ENCODE assay signal across 9 cellular contexts in genomic region chr17:65627892-65628622, GRCh38.
DNase-seq lines count a peak whose midpoint lies in the region; ATAC-seq and TF ChIP-seq lines count a peak whose summit lies in the region.
"Had no signal": no experiment of that assay in that cellular context is flagged by ENCODE, and none has a peak within 500 bp of the region (broad histone marks: within the 10 kb centered on the region; RNA-seq: fewer than 3 reads in every experiment).

No MANE protein-coding gene starts in this region.

- H3K36me3 ChIP-seq in trophoblast cell (ENCODE audit: control insufficient read depth in 1 of 2, insufficient read depth in 2 of 2, low read length in 2 of 2) (no peaks in the 10 kb centered on the region), gastrocnemius medialis (no peaks in the 10 kb centered on the region)

- H3K4ac ChIP-seq in trophoblast cell (ENCODE audit: low read depth, low read length), result no peak overlapping the region

- H3K4me1 ChIP-seq in trophoblast cell (ENCODE audit: control insufficient read depth in 1 of 2, insufficient read depth in 2 of 2, low read length in 2 of 2) (no peaks in the 10 kb centered on the region), gastrocnemius medialis (no peaks in the 10 kb centered on the region)

- in situ Hi-C loops in gastrocnemius medialis (cut with MboI; ENCODE audit: low sequenced_read_pairs in 4 of 4), result no loop called here

- ATAC-seq in GM18519 (IDR thresholded peaks at IDR 0.05; ENCODE audit: low FRiP score, unreplicated experiment), result no peak
- ATAC-seq in GM19397 (IDR thresholded peaks at IDR 0.05; ENCODE audit: unreplicated experiment), result no peak
- no peak for ATAC-seq in stimulated activated naive CD8-positive, alpha-beta T cell treated with anti-CD3 and anti-CD28 coated beads, Interleukin-15, Interleukin-2, amounts not matched to agents 100 U/mL and 50 U/mL, for 24 hours
- ATAC-seq in gastrocnemius medialis, result no peak

- H3K9me3 ChIP-seq in trophoblast cell (ENCODE audit: insufficient read depth, low read depth, low read length), result no peaks in the 10 kb centered on the region
- no peaks in the 10 kb centered on the region for H3K9me3 ChIP-seq in gastrocnemius medialis

- intact Hi-C loops in gastrocnemius medialis (cut with DNase I; ENCODE audit: low total_unique reads), result no loop called here

- no peak overlapping the region for H2BK120ac ChIP-seq in trophoblast cell (ENCODE audit: insufficient read depth, low read length, poor library complexity)

- no peak overlapping the region for H4K12ac ChIP-seq in trophoblast cell (ENCODE audit: low read depth, low read length)

- no peak overlapping the region for H2AK5ac ChIP-seq in trophoblast cell (ENCODE audit: low read length)

- DNase-seq in EL (peak; percentile 74), NCI-H345 treated with DMSO at 0.1 percent for 48 hours (lab: John Stamatoyannopoulos, UW; ENCODE audit: unreplicated experiment) (peak; percentile 80), dermis blood vessel endothelial cell (peak; percentile 77), trophoblast cell (peak; percentile 4 to 48), gastrocnemius medialis (no peak)
- DNase-seq in stimulated activated naive CD8-positive, alpha-beta T cell treated with anti-CD3 and anti-CD28 coated beads, Interleukin-15, Interleukin-2, amounts not matched to agents 100 U/mL and 50 U/mL, for 24 hours, result no peak
- DNase-seq: activated CD8-positive, alpha-beta memory T cell treated with anti-CD3 and anti-CD28 coated beads, Interleukin-2, amount 50 U/mL, for 4 hours had no signal

- no peak overlapping the region for H2AFZ ChIP-seq in trophoblast cell (ENCODE audit: insufficient read depth, low read length, poor library complexity)

- H3K4me3 ChIP-seq in trophoblast cell (ENCODE audit: low read depth, low read length), result no peak overlapping the region
- H3K4me3 ChIP-seq in gastrocnemius medialis, result no peak overlapping the region

- no peaks in the 10 kb centered on the region for H3K27me3 ChIP-seq in trophoblast cell (ENCODE audit: insufficient read depth, low read length)
- H3K27me3 ChIP-seq in gastrocnemius medialis, result no peaks in the 10 kb centered on the region

- no CpG with 5 or more reads among the region's 16 CpGs for WGBS in trophoblast cell (ENCODE audit: extremely low coverage, insufficient coverage, insufficient read length)

- H3K27ac ChIP-seq in trophoblast cell (ENCODE audit: low read depth, low read length), result no peak overlapping the region
- H3K27ac ChIP-seq in gastrocnemius medialis, result no peak overlapping the region

- H3K9ac ChIP-seq in trophoblast cell (ENCODE audit: low read length), result no peak overlapping the region

- H3K14ac ChIP-seq in trophoblast cell (ENCODE audit: low read length), result no peak overlapping the region

- no peak overlapping the region for H3K4me2 ChIP-seq in trophoblast cell (ENCODE audit: low read length)

- no peak for TF ChIP-seq CTCF in gastrocnemius medialis (IDR thresholded peaks at IDR 0.05 in 4 of 5, conservative IDR thresholded peaks at IDR 0.05 in 1 of 5)

- H4K91ac ChIP-seq in trophoblast cell (ENCODE audit: low read depth, low read length), result no peak overlapping the region

- H3K79me1 ChIP-seq in trophoblast cell (ENCODE audit: low read length), result no peaks in the 10 kb centered on the region

- no peak for TF ChIP-seq POLR2A in gastrocnemius medialis (IDR thresholded peaks at IDR 0.05)

- no peak overlapping the region for H3K23ac ChIP-seq in trophoblast cell (ENCODE audit: low read length)

- H3K79me2 ChIP-seq in trophoblast cell (ENCODE audit: control insufficient read depth, insufficient read depth, low read length, poor library complexity), result no peaks in the 10 kb centered on the region

- no peak overlapping the region for H3K18ac ChIP-seq in trophoblast cell (ENCODE audit: low read length)

- H4K8ac ChIP-seq in trophoblast cell (ENCODE audit: low read depth, low read length), result no peak overlapping the region

- H2BK5ac ChIP-seq in trophoblast cell (ENCODE audit: low read depth, low read length, poor library complexity), result no peak overlapping the region

- no peak overlapping the region for H2BK12ac ChIP-seq in trophoblast cell (ENCODE audit: low read length)

Comparison
In these comparisons a context has a peak if more than half of its experiments do, and no peak if none do; other contexts are left out.
1. DNase-seq: peak in EL (single experiment), NCI-H345 treated with DMSO at 0.1 percent for 48 hours (single experiment), dermis blood vessel endothelial cell (single experiment) and trophoblast cell (2 of 2); none in stimulated activated naive CD8-positive, alpha-beta T cell treated with anti-CD3 and anti-CD28 coated beads, Interleukin-15, Interleukin-2, amounts not matched to agents 100 U/mL and 50 U/mL, for 24 hours (single experiment) and gastrocnemius medialis (0 of 2).